ENCODE assay signal across 8 cellular contexts in genomic region chr1:183473286-183473536, GRCh38. TPM values are rescaled to one million over a fixed set of nuclear protein-coding genes. Genes with fewer than 3 reads are reported as not detected.
A peak's percentile ranks its signal among the peaks of the same experiment; 100 is the strongest.
DNase-seq lines count a peak whose midpoint lies in the region; ATAC-seq and TF ChIP-seq lines count a peak whose summit lies in the region.

No MANE protein-coding gene starts in this region.

- peak overlapping the region; percentile 81 for H3K9ac ChIP-seq in H9 (ENCODE audit: extremely low read depth, insufficient read length, low read length)

- peak overlapping the region; percentile 26 for H3K23ac ChIP-seq in H9 (ENCODE audit: insufficient read length, low read depth, low read length)

- CTCF ChIA-PET in activated B cell treated with CpG ODN at 0.5 μM for 24 hours (lab: Charles Lee) = no interaction called here

- no peak overlapping the region for H2AK5ac ChIP-seq in H9 (ENCODE audit: insufficient read length, low read length)

- H3K23me2 ChIP-seq in H9 (ENCODE audit: insufficient read length, low read depth, low read length, poor library complexity, severe bottlenecking) = peaks cover 16% of the 10 kb centered on the region

- H3K36me3 Mint-ChIP-seq in H9 (ENCODE audit: insufficient read depth in 1 of 3, low read depth in 3 of 3) (peaks cover 1 to 7% (median 4%) of the 10 kb centered on the region in 3 experiments; a peak in 3 of 7 replicates), activated B cell treated with CpG ODN at 0.5 μM for 24 hours (ENCODE audit: low read depth) (peaks cover 25% of the 10 kb centered on the region)

- no peak overlapping the region for H2BK120ac ChIP-seq in H9 (ENCODE audit: low read depth, low read length, poor library complexity, severe bottlenecking)

- no peaks in the 10 kb centered on the region for H3K9me3 ChIP-seq in H9 (ENCODE audit: control insufficient read depth, low read depth, low read length)
- no peaks in the 10 kb centered on the region for H3K9me3 ChIP-seq in hepatocyte (ENCODE audit: low read depth)
- H3K9me3 ChIP-seq in spleen = no peaks in the 10 kb centered on the region

- H3K9me3 Mint-ChIP-seq in H9 (peaks cover 0 to 2% of the 10 kb centered on the region in 2 experiments; a peak in 1 of 5 replicates), activated B cell treated with CpG ODN at 0.5 μM for 24 hours (no peaks in the 10 kb centered on the region)

- no peak overlapping the region for H3K4ac ChIP-seq in H9 (ENCODE audit: low read depth, low read length)

- no peak overlapping the region for H2BK20ac ChIP-seq in H9 (ENCODE audit: low read depth, low read length, poor library complexity, severe bottlenecking)

- DNase-seq in H9 (no peak), activated B cell treated with CpG ODN at 0.5 μM for 24 hours (no peak), hepatocyte (ENCODE audit: low spot score) (no peak), spleen (no peak), NCI-H187 treated with DMSO at 0.1 percent for 48 hours (lab: John Stamatoyannopoulos, UW) (no peak), HUDEP-2 (lab: John Stamatoyannopoulos, UW; ENCODE audit: unreplicated experiment in 76 of 76) (no peak), D341Med (ENCODE audit: low spot score) (no peak), DMS114 treated with DMSO at 0.1 percent for 48 hours (lab: John Stamatoyannopoulos, UW; ENCODE audit: unreplicated experiment) (no peak)

- H3K27me3 ChIP-seq in H9 (ENCODE audit: insufficient read depth, low read length) (no peaks in the 10 kb centered on the region), hepatocyte (no peaks in the 10 kb centered on the region), spleen (replicated peaks in 1 of 7) (no peaks in the 10 kb centered on the region)

- no peak overlapping the region for H4K8ac ChIP-seq in H9 (replicated peaks; ENCODE audit: insufficient read length, low read depth, low read length)

- no peak overlapping the region for H4K91ac ChIP-seq in H9 (ENCODE audit: insufficient read length, low read depth, low read length)

- peak overlapping the region; percentile 73 for H3K4me3 ChIP-seq in hepatocyte
- H3K4me3 ChIP-seq in spleen = peak overlapping the region; percentile 65 to 99 (median 94)

- no CpG with 5 or more reads among the region's 7 CpGs for WGBS in H9 (ENCODE audit: extremely low coverage, insufficient read length, low lambda C conversion rate)
- WGBS in hepatocyte (ENCODE audit: low lambda C conversion rate, missing lambda C conversion rate) = 23% methylated on average over 7 of the region's 7 CpGs
- WGBS in spleen, 5 donors = 16 to 27% (median 25%) methylated on average over 7 of the region's 7 CpGs

- no peak overlapping the region for H3T11ph ChIP-seq in H9 (ENCODE audit: low read length)

- TF ChIP-seq CTCF in H9 (conservative IDR thresholded peaks at IDR 0.05) (no peak), activated B cell treated with CpG ODN at 0.5 μM for 24 hours (IDR thresholded peaks at IDR 0.05) (no peak), hepatocyte (IDR thresholded peaks at IDR 0.05; ENCODE audit: poor library complexity) (no peak), spleen (IDR thresholded peaks at IDR 0.05 in 8 of 11, conservative IDR thresholded peaks at IDR 0.05 in 3 of 11) (no peak)

- H3K4me3 Mint-ChIP-seq in H9 (peak overlapping the region; percentile 94 to 96), activated B cell treated with CpG ODN at 0.5 μM for 24 hours (peak overlapping the region; percentile 97)

- H3K27me3 Mint-ChIP-seq in H9 (ENCODE audit: low read depth) = no peaks in the 10 kb centered on the region
- no peaks in the 10 kb centered on the region for H3K27me3 Mint-ChIP-seq in activated B cell treated with CpG ODN at 0.5 μM for 24 hours

- H3K4me1 ChIP-seq in H9 (ENCODE audit: insufficient read depth, low read length) = no peaks in the 10 kb centered on the region
- H3K4me1 ChIP-seq in hepatocyte (ENCODE audit: insufficient read depth) = peaks cover 7% of the 10 kb centered on the region
- peaks cover 28 to 72% (median 54%) of the 10 kb centered on the region in 6 donors for H3K4me1 ChIP-seq in spleen

- H3K9me2 ChIP-seq in hepatocyte (replicated peaks; ENCODE audit: insufficient read depth) = no peaks in the 10 kb centered on the region

- no peak for TF ChIP-seq POLR2A in spleen (IDR thresholded peaks at IDR 0.05)

- H2AFZ ChIP-seq in H9 (ENCODE audit: low read length) = no peak overlapping the region
- peak overlapping the region; percentile 74 for H2AFZ ChIP-seq in hepatocyte

- H3K79me1 ChIP-seq in H9 (ENCODE audit: insufficient read depth, low read depth, low read length, poor library complexity, severe bottlenecking) = peaks cover 2% of the 10 kb centered on the region

- H3K27ac Mint-ChIP-seq in H9 = peak overlapping the region in 2 of 3 experiments; percentile 92 to 97; a peak in 5 of 7 replicates
- H3K27ac Mint-ChIP-seq in activated B cell treated with CpG ODN at 0.5 μM for 24 hours = peak overlapping the region; percentile 100

- no peak overlapping the region for H2BK5ac ChIP-seq in H9 (ENCODE audit: insufficient read length, low read length)

- POLR2A ChIA-PET in activated B cell treated with CpG ODN at 0.5 μM for 24 hours (lab: Charles Lee) = interaction anchor here (0.9 to 4.0 kb wide), 7 partner anchors 9 to 163 kb away, joined by 3 to 48 read pairs (median 11); partner anchors contain the start of genes ARPC5 and NCF2

- intact Hi-C loops in activated B cell treated with CpG ODN at 0.5 μM for 24 hours (cut with micrococcal nuclease) (loop anchor here (5.0 kb wide), 4 partner anchors 34 to 886 kb away; partner anchors contain the start of gene RNASEL), spleen (cut with DNase I; ENCODE audit: low total_unique reads) (loop anchor here (5.0 kb wide), 1 partner anchor 164 kb away; the partner anchor contains the start of gene ARPC5)

- H2BK15ac ChIP-seq in H9 (ENCODE audit: low read depth, low read length) = no peak overlapping the region

- no peak overlapping the region for H3K18ac ChIP-seq in H9 (ENCODE audit: insufficient read length, low read depth, low read length)

- H3K14ac ChIP-seq in H9 (ENCODE audit: insufficient read depth, low read length) = no peak overlapping the region

- no peak for ATAC-seq in activated B cell treated with CpG ODN at 0.5 μM for 24 hours (ENCODE audit: low read depth)

- H3K36me3 ChIP-seq in hepatocyte (replicated peaks; ENCODE audit: insufficient read depth, low read depth) (no peaks in the 10 kb centered on the region), spleen (no peaks in the 10 kb centered on the region)

- peaks cover 3% of the 10 kb centered on the region for H4K20me1 ChIP-seq in H9 (ENCODE audit: control insufficient read depth, insufficient read depth, insufficient read length)
- H4K20me1 ChIP-seq in hepatocyte (ENCODE audit: insufficient read depth, poor library complexity, severe bottlenecking) = peaks cover 43% of the 10 kb centered on the region

- H3K4me2 ChIP-seq in H9 (ENCODE audit: insufficient read depth, insufficient read length, low read length) = peak overlapping the region; percentile 90
- H3K4me2 ChIP-seq in hepatocyte = peak overlapping the region; percentile 87

- peaks cover 19 to 24% of the 10 kb centered on the region in 2 experiments for H3K4me1 Mint-ChIP-seq in H9
- H3K4me1 Mint-ChIP-seq in activated B cell treated with CpG ODN at 0.5 μM for 24 hours = peaks cover 42% of the 10 kb centered on the region

- H3K27ac ChIP-seq in H9 (ENCODE audit: insufficient read length, low read depth, low read length) = no peak overlapping the region
- H3K27ac ChIP-seq in hepatocyte = peak overlapping the region; percentile 99
- peak overlapping the region in 7 of 8 donors; percentile 93 to 98 (median 95) for H3K27ac ChIP-seq in spleen

- no peak overlapping the region for H4K5ac ChIP-seq in H9 (ENCODE audit: insufficient read length, low read depth, low read length)

- peaks cover 36% of the 10 kb centered on the region; the same call in 1 of the 2 replicates for H3K79me2 ChIP-seq in H9 (ENCODE audit: insufficient read depth, low read length)
- H3K79me2 ChIP-seq in hepatocyte = peaks cover 55% of the 10 kb centered on the region

- no peak overlapping the region for H3K56ac ChIP-seq in H9 (ENCODE audit: insufficient read length, low read depth, low read length)

- H2BK12ac ChIP-seq in H9 (ENCODE audit: insufficient read length, low read depth, low read length) = no peak overlapping the region

RNA-seq across cellular contexts. Expression of gene SMG7, which starts 0.9 kb away (rescaled TPM):
- total RNA-seq in H9 (2021) = 77.0 and 80.6 TPM in 2 replicates
- 79.4 and 83.5 TPM in 2 replicates for total RNA-seq in activated B cell treated with CpG ODN at 0.5 μM for 24 hours
- total RNA-seq in hepatocyte = 28.8 and 39.5 TPM in 2 replicates
- polyA plus RNA-seq in hepatocyte = 22.3 and 28.1 TPM in 2 replicates
- total RNA-seq in spleen = 100 to 1,000 TPM in 1 of 7 donors, 10 to 100 TPM in 6; 51.7 to 116 (median 68.8) TPM
- 10 to 100 TPM; 14.1 to 18.3 (median 14.6) TPM for polyA plus RNA-seq in spleen

RNA-seq across cellular contexts. Expression of gene NMNAT2, which starts 55.0 kb away (rescaled TPM):
- total RNA-seq in H9 (2021) (11.4 and 11.5 TPM in 2 replicates), activated B cell treated with CpG ODN at 0.5 μM for 24 hours (not detected in 2 replicates), hepatocyte (0.88 and 1.00 TPM in 2 replicates), spleen (1 to 10 TPM in 1 of 7 donors, under 1 TPM in 6; 0.13 to 1.7 (median 0.21) TPM)
- polyA plus RNA-seq in hepatocyte (0.66 and 0.99 TPM in 2 replicates), spleen (under 1 TPM; 0.05 to 0.10 (median 0.07) TPM)
